Comparison of ENCODE assay signal across 8 cellular contexts in the genomic region with DNA sequence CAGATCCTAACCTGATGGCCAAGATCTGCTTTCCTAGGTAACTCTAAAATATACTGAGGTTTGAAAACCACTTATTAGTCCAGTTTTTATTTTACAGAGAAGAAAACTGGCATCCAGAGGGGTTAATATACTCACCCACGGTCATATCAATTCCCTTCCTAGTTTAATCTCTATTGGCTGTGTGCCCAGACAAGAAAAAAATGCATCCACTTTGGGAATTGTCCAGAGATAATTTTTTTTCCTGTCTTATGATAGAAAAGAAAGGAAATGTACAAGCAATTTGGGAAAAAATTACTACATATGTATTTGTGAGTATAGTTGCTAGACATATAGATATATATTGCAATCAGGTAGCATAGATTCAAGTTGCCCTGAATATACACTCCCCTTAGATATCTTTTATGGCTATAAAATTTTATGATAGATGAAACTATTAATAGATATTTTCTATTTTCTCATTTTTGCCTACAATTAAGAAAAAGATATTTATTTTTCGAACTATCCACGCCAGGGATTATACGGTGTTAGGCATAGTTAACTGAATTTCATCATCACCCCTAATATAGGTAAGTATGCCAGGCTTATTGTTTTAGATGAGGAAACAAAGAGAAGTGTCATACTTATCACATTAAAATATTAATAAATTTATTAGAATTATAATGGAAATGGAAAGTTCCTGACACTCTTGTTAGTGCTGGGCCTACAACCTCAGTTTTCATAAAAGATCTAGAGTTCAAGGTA.
DNase-seq lines count a peak whose midpoint lies in the region; ATAC-seq and TF ChIP-seq lines count a peak whose summit lies in the region.

No MANE protein-coding gene starts in this region.

- H3K27ac Mint-ChIP-seq in T-helper 2 cell treated with Interferon-gamma antibody and Interleukin-4, amounts not matched to agents 5 μg/mL and 100 μg/mL, for 36 hours = peak overlapping the region; percentile 75
- H3K27ac Mint-ChIP-seq in naive thymus-derived CD8-positive, alpha-beta T cell = peak overlapping the region in 2 of 10 donors; percentile 57 to 78

- peaks cover 44% of the 10 kb centered on the region for H3K4me1 Mint-ChIP-seq in T-helper 2 cell treated with Interferon-gamma antibody and Interleukin-4, amounts not matched to agents 5 μg/mL and 100 μg/mL, for 36 hours (ENCODE audit: low read depth)
- peaks cover 22 to 37% (median 26%) of the 10 kb centered on the region in 4 donors for H3K4me1 Mint-ChIP-seq in naive thymus-derived CD8-positive, alpha-beta T cell

- no peaks in the 10 kb centered on the region for H3K36me3 ChIP-seq in gastroesophageal sphincter
- H3K36me3 ChIP-seq in subcutaneous abdominal adipose tissue (ENCODE audit: control insufficient read depth in 5 of 5, insufficient read depth in 5 of 5, low read length in 5 of 5) = no peaks in the 10 kb centered on the region

- DNase-seq in T-helper 2 cell treated with Interferon-gamma antibody and Interleukin-4, amounts not matched to agents 5 μg/mL and 100 μg/mL, for 36 hours (ENCODE audit: low spot score) = no peak
- DNase-seq in T-helper 2 cell (no peak), RWPE1 (ENCODE audit: low spot score) (peak; percentile 49), inferior parietal cortex (ENCODE audit: extremely low spot score) (no peak)
- DNase-seq in naive thymus-derived CD8-positive, alpha-beta T cell = no peak

- CTCF ChIA-PET in RWPE1 (lab: Yijun Ruan, JAX) = no interaction called here

- ATAC-seq in gastroesophageal sphincter (no peak), GM21717 (IDR thresholded peaks at IDR 0.05; ENCODE audit: unreplicated experiment) (no peak)
- ATAC-seq in naive thymus-derived CD8-positive, alpha-beta T cell = no peak

- TF ChIP-seq EP300 in gastroesophageal sphincter (IDR thresholded peaks at IDR 0.05) = no peak

- no peaks in the 10 kb centered on the region for H3K27me3 Mint-ChIP-seq in T-helper 2 cell treated with Interferon-gamma antibody and Interleukin-4, amounts not matched to agents 5 μg/mL and 100 μg/mL, for 36 hours (ENCODE audit: low read depth)
- H3K27me3 Mint-ChIP-seq in naive thymus-derived CD8-positive, alpha-beta T cell = no peaks in the 10 kb centered on the region

- H3K4me1 ChIP-seq in gastroesophageal sphincter (peaks cover 11 to 31% (median 13%) of the 10 kb centered on the region in 3 donors), subcutaneous abdominal adipose tissue (ENCODE audit: control insufficient read depth in 5 of 5, insufficient read depth in 5 of 5, low read length in 5 of 5) (peaks cover 0 to 31% (median 18%) of the 10 kb centered on the region in 5 donors)

- H3K4me3 Mint-ChIP-seq in T-helper 2 cell treated with Interferon-gamma antibody and Interleukin-4, amounts not matched to agents 5 μg/mL and 100 μg/mL, for 36 hours = peak overlapping the region; percentile 69
- no peak overlapping the region for H3K4me3 Mint-ChIP-seq in naive thymus-derived CD8-positive, alpha-beta T cell

- no peak for TF ChIP-seq POLR2A in gastroesophageal sphincter (IDR thresholded peaks at IDR 0.05)

- TF ChIP-seq CTCF in RWPE1 (conservative IDR thresholded peaks at IDR 0.05; ENCODE audit: low read depth) = no peak
- TF ChIP-seq CTCF in gastroesophageal sphincter (IDR thresholded peaks at IDR 0.05) = no peak

- peak overlapping the region in 2 of 5 donors; percentile 45 to 62 for H3K9ac ChIP-seq in subcutaneous abdominal adipose tissue (ENCODE audit: low read length in 5 of 5)

- H3K9me3 Mint-ChIP-seq in T-helper 2 cell treated with Interferon-gamma antibody and Interleukin-4, amounts not matched to agents 5 μg/mL and 100 μg/mL, for 36 hours = peaks cover 3% of the 10 kb centered on the region
- no peaks in the 10 kb centered on the region for H3K9me3 Mint-ChIP-seq in naive thymus-derived CD8-positive, alpha-beta T cell

- POLR2A ChIA-PET in RWPE1 (lab: Yijun Ruan, JAX; ENCODE audit: low non-redundant PET) = no interaction called here
- POLR2A ChIA-PET in naive thymus-derived CD8-positive, alpha-beta T cell (lab: Charles Lee) = no interaction called here

- peaks cover 24% of the 10 kb centered on the region for H3K36me3 Mint-ChIP-seq in T-helper 2 cell treated with Interferon-gamma antibody and Interleukin-4, amounts not matched to agents 5 μg/mL and 100 μg/mL, for 36 hours (ENCODE audit: low read depth)
- peaks cover 0 to 9% (median 9%) of the 10 kb centered on the region in 3 donors for H3K36me3 Mint-ChIP-seq in naive thymus-derived CD8-positive, alpha-beta T cell

- H3K9me3 ChIP-seq in gastroesophageal sphincter (no peaks in the 10 kb centered on the region), subcutaneous abdominal adipose tissue (ENCODE audit: control insufficient read depth in 5 of 5, low read length in 5 of 5) (no peaks in the 10 kb centered on the region)

- H3K27ac ChIP-seq in RWPE1 (no peak overlapping the region), gastroesophageal sphincter (peak overlapping the region; percentile 70 to 79 (median 76)), subcutaneous abdominal adipose tissue (ENCODE audit: low read depth, low read length) (peak overlapping the region; percentile 69)

- H3K27me3 ChIP-seq in gastroesophageal sphincter = no peaks in the 10 kb centered on the region
- no peaks in the 10 kb centered on the region for H3K27me3 ChIP-seq in subcutaneous abdominal adipose tissue (ENCODE audit: control insufficient read depth in 5 of 5, insufficient read depth in 4 of 5, low read length in 5 of 5)

- H3K4me3 ChIP-seq in gastroesophageal sphincter (no peak overlapping the region), subcutaneous abdominal adipose tissue (ENCODE audit: low read depth in 1 of 5, low read length in 5 of 5) (no peak overlapping the region)

- 40 to 51% methylated on average over 4 of the region's 4 CpGs for WGBS in gastroesophageal sphincter (ENCODE audit: low coverage in 1 of 2), 2 donors
